8 cellular contexts compared by ENCODE assay signal in genomic region chr5:143001764-143002351, GRCh38.
A peak's percentile ranks its signal among the peaks of the same experiment; 100 is the strongest.
DNase-seq lines count a peak whose midpoint lies in the region; ATAC-seq and TF ChIP-seq lines count a peak whose summit lies in the region.

No MANE protein-coding gene starts in this region.

- H3K27ac Mint-ChIP-seq in activated CD4-positive, alpha-beta memory T cell treated with anti-CD3 and anti-CD28 coated beads for 36 hours, result peak overlapping the region; percentile 91
- H3K27ac Mint-ChIP-seq in stimulated activated naive CD8-positive, alpha-beta T cell treated with anti-CD3 and anti-CD28 coated beads, Interleukin-15, amount 100 ng/mL, for 72 hours, result peak overlapping the region; percentile 99 to 100

- ATAC-seq in stimulated activated naive CD8-positive, alpha-beta T cell treated with anti-CD3 and anti-CD28 coated beads, Interleukin-15, amount 100 ng/mL, for 72 hours, result peak; percentile 40
- ATAC-seq in omental fat pad (ENCODE audit: low FRiP score) (no peak), HG03196 (IDR thresholded peaks at IDR 0.05; ENCODE audit: unreplicated experiment) (no peak)

- DNase-seq in NK-92 treated with Interleukin-12 subunit alpha and Interleukin-12 subunit beta, amount 100 ng/mL, for 24 hours (lab: John Stamatoyannopoulos, UW), result peak; percentile 40
- DNase-seq in NK-92 (lab: John Stamatoyannopoulos, UW; ENCODE audit: unreplicated experiment) (no peak), fibroblast of pulmonary artery (ENCODE audit: low read depth) (peak; percentile 75), omental fat pad (ENCODE audit: low spot score) (no peak), SHP77 treated with DMSO at 0.1 percent for 48 hours (lab: John Stamatoyannopoulos, UW) (no peak)
- DNase-seq in activated CD4-positive, alpha-beta memory T cell treated with anti-CD3 and anti-CD28 coated beads for 36 hours, result peak; percentile 49
- DNase-seq in stimulated activated naive CD8-positive, alpha-beta T cell treated with anti-CD3 and anti-CD28 coated beads, Interleukin-15, amount 100 ng/mL, for 72 hours, result peak; percentile 54 to 55

- peaks cover 51% of the 10 kb centered on the region for H3K4me1 Mint-ChIP-seq in activated CD4-positive, alpha-beta memory T cell treated with anti-CD3 and anti-CD28 coated beads for 36 hours (ENCODE audit: low read depth)
- H3K4me1 Mint-ChIP-seq in stimulated activated naive CD8-positive, alpha-beta T cell treated with anti-CD3 and anti-CD28 coated beads, Interleukin-15, amount 100 ng/mL, for 72 hours, result peaks cover 98% of the 10 kb centered on the region

- H3K9me3 Mint-ChIP-seq in activated CD4-positive, alpha-beta memory T cell treated with anti-CD3 and anti-CD28 coated beads for 36 hours, result no peaks in the 10 kb centered on the region
- H3K9me3 Mint-ChIP-seq in stimulated activated naive CD8-positive, alpha-beta T cell treated with anti-CD3 and anti-CD28 coated beads, Interleukin-15, amount 100 ng/mL, for 72 hours, result peaks cover 4 to 7% of the 10 kb centered on the region in 2 donors

- CTCF ChIA-PET in activated CD4-positive, alpha-beta memory T cell treated with anti-CD3 and anti-CD28 coated beads for 36 hours (lab: Charles Lee), result interaction anchor here (0.8 to 4.7 kb wide), 20 partner anchors 12 to 966 kb away, joined by 3 to 40 read pairs (median 4); partner anchors contain the start of gene NR3C1

- POLR2A ChIA-PET in activated CD4-positive, alpha-beta memory T cell treated with anti-CD3 and anti-CD28 coated beads for 36 hours (lab: Charles Lee), result interaction anchor here (1.1 to 2.3 kb wide), 5 partner anchors 25 to 402 kb away, joined by 3 to 16 read pairs (median 4); partner anchors contain the start of gene NR3C1

- no peaks in the 10 kb centered on the region for H3K27me3 Mint-ChIP-seq in activated CD4-positive, alpha-beta memory T cell treated with anti-CD3 and anti-CD28 coated beads for 36 hours
- no peaks in the 10 kb centered on the region for H3K27me3 Mint-ChIP-seq in stimulated activated naive CD8-positive, alpha-beta T cell treated with anti-CD3 and anti-CD28 coated beads, Interleukin-15, amount 100 ng/mL, for 72 hours

- H3K36me3 Mint-ChIP-seq in activated CD4-positive, alpha-beta memory T cell treated with anti-CD3 and anti-CD28 coated beads for 36 hours, result no peaks in the 10 kb centered on the region

- intact Hi-C loops in activated CD4-positive, alpha-beta memory T cell treated with anti-CD3 and anti-CD28 coated beads for 36 hours (cut with micrococcal nuclease), result loop anchor here (1.0 to 10.0 kb wide), 8 partner anchors 7 to 965 kb away; no protein-coding TSS in a partner anchor

- TF ChIP-seq CTCF in fibroblast of pulmonary artery (IDR thresholded peaks at IDR 0.05; ENCODE audit: low read length, missing control alignments) (no peak), omental fat pad (IDR thresholded peaks at IDR 0.05) (no peak)

- H3K4me3 Mint-ChIP-seq in activated CD4-positive, alpha-beta memory T cell treated with anti-CD3 and anti-CD28 coated beads for 36 hours, result peak overlapping the region; percentile 11
- peak overlapping the region; percentile 53 to 75 for H3K4me3 Mint-ChIP-seq in stimulated activated naive CD8-positive, alpha-beta T cell treated with anti-CD3 and anti-CD28 coated beads, Interleukin-15, amount 100 ng/mL, for 72 hours

- H3K4me3 ChIP-seq in fibroblast of pulmonary artery (replicated peaks; ENCODE audit: low read depth, low read length), result no peak overlapping the region

Comparison
In these comparisons a context has a peak if more than half of its experiments do, and no peak if none do; other contexts are left out.
1. DNase-seq: peak in NK-92 treated with Interleukin-12 subunit alpha and Interleukin-12 subunit beta, amount 100 ng/mL, for 24 hours (single experiment), activated CD4-positive, alpha-beta memory T cell treated with anti-CD3 and anti-CD28 coated beads for 36 hours (single experiment), fibroblast of pulmonary artery (single experiment) and stimulated activated naive CD8-positive, alpha-beta T cell treated with anti-CD3 and anti-CD28 coated beads, Interleukin-15, amount 100 ng/mL, for 72 hours (2 of 2); none in NK-92 (single experiment), omental fat pad (single experiment) and SHP77 treated with DMSO at 0.1 percent for 48 hours (single experiment).